In the genomic region with DNA sequence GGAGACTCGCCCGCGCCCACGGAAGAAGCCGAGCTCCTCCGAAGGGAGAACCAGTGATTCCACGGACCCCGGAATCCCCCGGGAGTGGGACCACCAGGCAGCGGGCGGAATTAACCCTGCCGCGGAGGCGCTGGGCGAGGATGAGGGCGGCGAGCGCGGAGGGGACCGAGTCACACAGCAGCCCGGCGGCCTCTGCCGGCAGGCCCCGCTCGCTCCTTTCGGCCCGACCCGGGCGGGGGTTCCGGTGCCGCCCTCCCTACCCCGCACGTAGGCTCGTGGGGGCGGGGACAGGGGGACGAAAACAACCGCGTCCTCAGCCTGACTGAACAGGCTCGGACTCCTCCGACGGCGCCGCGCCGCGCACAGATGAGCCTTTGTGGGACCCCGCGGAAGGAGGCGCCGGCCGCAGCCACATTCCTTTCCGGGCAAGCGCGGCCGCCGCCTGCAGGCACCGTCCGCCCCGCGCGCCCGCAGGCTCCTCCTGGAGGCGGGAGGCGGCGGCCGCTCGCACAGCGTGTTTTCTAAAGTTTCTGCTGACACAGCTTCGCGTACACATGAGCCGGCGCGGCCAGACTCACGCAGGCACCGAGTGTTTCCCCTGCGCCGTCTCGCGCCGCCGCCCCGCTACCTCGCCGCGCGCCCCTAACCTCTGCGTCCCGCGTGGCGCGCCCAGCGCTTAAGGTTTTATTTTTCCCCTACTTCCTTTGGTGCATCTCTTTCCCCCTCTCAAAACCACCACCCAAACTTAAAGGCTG, we compare ENCODE assay signal across 1 cellular context.
TF ChIP-seq lines count a peak whose summit lies in the region.

No MANE protein-coding gene starts in this region.

TF ChIP-seq in PFSK-1, 5 proteins besides CTCF, POLR2A, EP300 and RAD21 (continued from another document):
- TF ChIP-seq, protein P1, sequence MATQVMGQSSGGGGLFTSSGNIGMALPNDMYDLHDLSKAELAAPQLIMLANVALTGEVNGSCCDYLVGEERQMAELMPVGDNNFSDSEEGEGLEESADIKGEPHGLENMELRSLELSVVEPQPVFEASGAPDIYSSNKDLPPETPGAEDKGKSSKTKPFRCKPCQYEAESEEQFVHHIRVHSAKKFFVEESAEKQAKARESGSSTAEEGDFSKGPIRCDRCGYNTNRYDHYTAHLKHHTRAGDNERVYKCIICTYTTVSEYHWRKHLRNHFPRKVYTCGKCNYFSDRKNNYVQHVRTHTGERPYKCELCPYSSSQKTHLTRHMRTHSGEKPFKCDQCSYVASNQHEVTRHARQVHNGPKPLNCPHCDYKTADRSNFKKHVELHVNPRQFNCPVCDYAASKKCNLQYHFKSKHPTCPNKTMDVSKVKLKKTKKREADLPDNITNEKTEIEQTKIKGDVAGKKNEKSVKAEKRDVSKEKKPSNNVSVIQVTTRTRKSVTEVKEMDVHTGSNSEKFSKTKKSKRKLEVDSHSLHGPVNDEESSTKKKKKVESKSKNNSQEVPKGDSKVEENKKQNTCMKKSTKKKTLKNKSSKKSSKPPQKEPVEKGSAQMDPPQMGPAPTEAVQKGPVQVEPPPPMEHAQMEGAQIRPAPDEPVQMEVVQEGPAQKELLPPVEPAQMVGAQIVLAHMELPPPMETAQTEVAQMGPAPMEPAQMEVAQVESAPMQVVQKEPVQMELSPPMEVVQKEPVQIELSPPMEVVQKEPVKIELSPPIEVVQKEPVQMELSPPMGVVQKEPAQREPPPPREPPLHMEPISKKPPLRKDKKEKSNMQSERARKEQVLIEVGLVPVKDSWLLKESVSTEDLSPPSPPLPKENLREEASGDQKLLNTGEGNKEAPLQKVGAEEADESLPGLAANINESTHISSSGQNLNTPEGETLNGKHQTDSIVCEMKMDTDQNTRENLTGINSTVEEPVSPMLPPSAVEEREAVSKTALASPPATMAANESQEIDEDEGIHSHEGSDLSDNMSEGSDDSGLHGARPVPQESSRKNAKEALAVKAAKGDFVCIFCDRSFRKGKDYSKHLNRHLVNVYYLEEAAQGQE (IDR thresholded peaks at IDR 0.05; ENCODE audit: insufficient read depth in 1 of 2, low read depth in 2 of 2, low read length in 2 of 2), result 0 out of 4 replicates have a peak, but pooled peaks of 1 of the 2 experiments have one; percentile 22
- TF ChIP-seq POLR2AphosphoS5 (IDR thresholded peaks at IDR 0.05; ENCODE audit: low read depth, low read length) (peak; percentile 86), FOXP2 (optimal IDR thresholded peaks at IDR 0.05; ENCODE audit: borderline replicate concordance, extremely low read depth, extremely low read length, insufficient read depth) (peak; percentile 84), TAF1 (IDR thresholded peaks at IDR 0.05; ENCODE audit: borderline replicate concordance, insufficient read depth, low read length) (peak; percentile 44; the same call in 1 of the 2 replicates)
